Comparison of ENCODE assay signal across 24 cellular contexts in genomic region chr5:79301046-79301712, GRCh38.
A peak's percentile ranks its signal among the peaks of the same experiment; 100 is the strongest.
DNase-seq lines count a peak whose midpoint lies in the region; ATAC-seq and TF ChIP-seq lines count a peak whose summit lies in the region.
"Had no signal": no experiment of that assay in that cellular context is flagged by ENCODE, and none has a peak within 500 bp of the region (broad histone marks: within the 10 kb centered on the region; RNA-seq: fewer than 3 reads in every experiment).

No MANE protein-coding gene starts in this region.

- H3K4me3 ChIP-seq in AG09309 (ENCODE audit: control insufficient read depth, low read depth, low read length) = no peak overlapping the region
- H3K4me3 ChIP-seq in GM23248 = no peak overlapping the region
- peak overlapping the region; percentile 7; the same call in 1 of the 2 replicates for H3K4me3 ChIP-seq in PC-3 (ENCODE audit: low read length)
- H3K4me3 ChIP-seq in fibroblast of mammary gland (ENCODE audit: control insufficient read depth, low read depth, low read length) = no peak overlapping the region
- H3K4me3 ChIP-seq in aorta (ENCODE audit: low read length in 2 of 2) = no peak overlapping the region
- H3K4me3 ChIP-seq: ascending aorta, lung, smooth muscle cell, tibial artery had no signal

- no peaks in the 10 kb centered on the region for H3K79me2 ChIP-seq in GM23248 (ENCODE audit: insufficient read depth)
- no peaks in the 10 kb centered on the region for H3K79me2 ChIP-seq in PC-3 (ENCODE audit: low read length)

- CTCF ChIA-PET in PC-3 (lab: Charles Lee) = interaction anchor here (0.7 kb wide), 1 partner anchor 65 kb away, joined by 3 read pairs; no protein-coding TSS in a partner anchor

- no peaks in the 10 kb centered on the region for H3K9me2 ChIP-seq in GM23248 (ENCODE audit: insufficient read depth)
- no peaks in the 10 kb centered on the region for H3K9me2 ChIP-seq in PC-3 (replicated peaks; ENCODE audit: low read length)

- H3K4me1 ChIP-seq in GM23248 (ENCODE audit: insufficient read depth) (peaks cover 9% of the 10 kb centered on the region), PC-3 (ENCODE audit: insufficient read depth, low read length) (peaks cover 43% of the 10 kb centered on the region), aorta (ENCODE audit: control insufficient read depth in 1 of 2, insufficient read depth in 2 of 2, low read length in 2 of 2) (no peaks in the 10 kb centered on the region)
- H3K4me1 ChIP-seq: ascending aorta, tibial artery had no signal

- 89 to 90% methylated on average over 4 of the region's 4 CpGs for WGBS in GM23248 (ENCODE audit: low coverage in 1 of 2, low lambda C conversion rate in 2 of 2, missing lambda C conversion rate in 2 of 2), 2 experiments
- WGBS in aorta, 2 donors = 90 to 94% methylated on average over 4 of the region's 4 CpGs

- BruUV-seq in PC-3 (replicated peaks; lab: Mats Ljungman, UMichigan) = no TSS peak

- TF ChIP-seq CTCF in AG09309 (IDR thresholded peaks at IDR 0.05; ENCODE audit: control insufficient read depth, insufficient read depth, low read depth, low read length, missing control alignments) (no peak), PC-3 (conservative IDR thresholded peaks at IDR 0.05; ENCODE audit: low read depth, low read length) (no peak), fibroblast of mammary gland (conservative IDR thresholded peaks at IDR 0.05; ENCODE audit: control insufficient read depth, insufficient read depth, low read depth, low read length) (no peak)

- H3K27me3 ChIP-seq in GM23248 (replicated peaks; ENCODE audit: insufficient read depth) (no peaks in the 10 kb centered on the region), PC-3 (ENCODE audit: low read length) (no peaks in the 10 kb centered on the region), aorta (ENCODE audit: control insufficient read depth in 1 of 2, insufficient read depth in 2 of 2, low read length in 1 of 2) (no peaks in the 10 kb centered on the region)
- H3K27me3 ChIP-seq: ascending aorta, tibial artery had no signal

- H4K20me1 ChIP-seq in GM23248 (ENCODE audit: insufficient read depth) = no peaks in the 10 kb centered on the region
- H4K20me1 ChIP-seq in PC-3 (ENCODE audit: low read length) = no peaks in the 10 kb centered on the region

- DNase-seq in AG09309 (ENCODE audit: low read depth) (peak; percentile 17), GM23248 (peak; percentile 26), PC-3 (peak; percentile 66), fibroblast of mammary gland (ENCODE audit: low read depth) (peak; percentile 30), left colon (no peak), NCI-H2196 (lab: John Stamatoyannopoulos, UW; ENCODE audit: unreplicated experiment) (no peak), aorta (no peak)
- DNase-seq: activated CD4-positive, alpha-beta T cell treated with anti-CD3 and anti-CD28 coated beads for 1 hour; activated naive CD4-positive, alpha-beta T cell treated with anti-CD3 and anti-CD28 coated beads, Interleukin-2, amount 50 U/mL, for 16 hours; activated T-cell treated with anti-CD3 and anti-CD28 coated beads, Interleukin-2, amount 50 U/mL, for 72 hours; DMS79 treated with DMSO at 0.1 percent for 48 hours; effector memory CD4-positive, alpha-beta T cell; hippocampal formation; NCI-H1105; NCI-H2081 treated with DMSO at 0.1 percent for 48 hours; stimulated activated CD4-positive, alpha-beta T cell treated with anti-CD3 and anti-CD28 coated beads, Interleukin-2, amount 100 ng/mL, for 48 hours; stimulated activated naive CD8-positive, alpha-beta T cell treated with anti-CD3 and anti-CD28 coated beads, Interleukin-15, Interleukin-2, amounts not matched to agents 100 U/mL and 50 U/mL, for 24 hours; SW 1271; tibial artery had no signal

- H3K36me3 ChIP-seq in GM23248 (ENCODE audit: low read depth) (peaks cover 10% of the 10 kb centered on the region; the same call in 1 of the 2 replicates), PC-3 (ENCODE audit: low read depth, low read length) (no peaks in the 10 kb centered on the region), aorta (ENCODE audit: control insufficient read depth in 1 of 2, insufficient read depth in 2 of 2, low read length in 1 of 2) (peaks cover 4 to 11% of the 10 kb centered on the region in 2 donors)

- ATAC-seq in PC-3 (peak; percentile 83), left colon (no peak), GM21529 (IDR thresholded peaks at IDR 0.05; ENCODE audit: unreplicated experiment) (no peak), aorta (ENCODE audit: low FRiP score) (no peak)
- ATAC-seq: activated T-cell treated with anti-CD3 and anti-CD28 coated beads, Interleukin-2, amount 50 U/mL, for 72 hours; stimulated activated naive CD8-positive, alpha-beta T cell treated with anti-CD3 and anti-CD28 coated beads, Interleukin-15, Interleukin-2, amounts not matched to agents 100 U/mL and 50 U/mL, for 24 hours had no signal

- intact Hi-C loops in PC-3 (cut with micrococcal nuclease) = loop anchor here (1.0 to 10.0 kb wide), 3 partner anchors 60 to 168 kb away; no protein-coding TSS in a partner anchor
- intact Hi-C loops in left colon (cut with DNase I, micrococcal nuclease) = no loop called here
- intact Hi-C loops in aorta (cut with DNase I) = no loop called here

- H2AFZ ChIP-seq in GM23248 = no peak overlapping the region
- no peak overlapping the region for H2AFZ ChIP-seq in PC-3 (ENCODE audit: low read length)

- POLR2A ChIA-PET in PC-3 (lab: Charles Lee; ENCODE audit: unreplicated experiment) = no interaction called here

- H3K9ac ChIP-seq in GM23248 = no peak overlapping the region
- no peak overlapping the region for H3K9ac ChIP-seq in PC-3 (ENCODE audit: low read length)

- H3K27ac ChIP-seq in GM23248 (peak overlapping the region; percentile 8; the same call in 1 of the 2 replicates), PC-3 (ENCODE audit: low read length) (peak overlapping the region; percentile 63), aorta (ENCODE audit: low read depth in 1 of 2, low read length in 2 of 2) (no peak overlapping the region)
- H3K27ac ChIP-seq: ascending aorta, RWPE1, tibial artery had no signal

- H3F3A ChIP-seq in GM23248 (ENCODE audit: insufficient read depth) (peaks cover 14% of the 10 kb centered on the region; the same call in 1 of the 2 replicates), PC-3 (ENCODE audit: low read length, unreplicated experiment) (peaks cover 5% of the 10 kb centered on the region)

- in situ Hi-C loops in GM23248 (cut with MboI) = no loop called here

- H3K9me3 ChIP-seq in GM23248 (ENCODE audit: low read depth) (no peaks in the 10 kb centered on the region), PC-3 (ENCODE audit: low read length) (no peaks in the 10 kb centered on the region), aorta (ENCODE audit: control insufficient read depth, low read length) (no peaks in the 10 kb centered on the region)
- H3K9me3 ChIP-seq: ascending aorta, tibial artery had no signal

- H3K4me2 ChIP-seq in GM23248 (ENCODE audit: unreplicated experiment) (peak overlapping the region; percentile 32), PC-3 (ENCODE audit: low read length) (peak overlapping the region; percentile 73)
- H3K4me2 ChIP-seq: smooth muscle cell had no signal

Comparison
In these comparisons a context has a peak if more than half of its experiments do, and no peak if none do; other contexts are left out.
1. DNase-seq: peak in AG09309 (single experiment), GM23248 (single experiment), PC-3 (single experiment) and fibroblast of mammary gland (single experiment); none in left colon (0 of 2), NCI-H2196 (single experiment) and aorta (0 of 2).
2. H3K27ac ChIP-seq: peak in GM23248 (single experiment) and PC-3 (single experiment); none in aorta (0 of 2).